ENCODE assay signal across 28 cellular contexts in the genomic region with DNA sequence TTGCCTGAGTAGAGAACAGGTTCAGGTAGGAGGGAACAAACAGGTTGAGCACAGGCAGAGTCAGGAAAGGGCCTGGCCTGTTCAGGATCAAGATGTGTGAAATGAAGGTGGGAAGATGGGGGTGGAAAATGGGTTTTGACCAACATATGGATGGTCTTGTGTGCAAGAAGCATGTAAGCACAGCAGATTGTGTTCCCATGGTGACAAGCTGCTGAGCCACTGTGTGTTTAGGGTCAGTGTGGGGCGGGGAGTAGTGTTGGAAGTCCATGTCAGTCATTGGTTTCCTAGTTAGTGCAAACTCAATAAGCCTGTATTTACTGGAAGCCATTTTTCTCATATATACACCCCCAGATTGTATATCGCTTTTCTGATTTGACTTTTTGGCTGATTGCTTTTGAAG.
DNase-seq lines count a peak whose midpoint lies in the region; ATAC-seq and TF ChIP-seq lines count a peak whose summit lies in the region.
"Had no signal": no experiment of that assay in that cellular context is flagged by ENCODE, and none has a peak within 500 bp of the region (broad histone marks: within the 10 kb centered on the region; RNA-seq: fewer than 3 reads in every experiment).

No MANE protein-coding gene starts in this region.

- no peak overlapping the region for H3K4me3 Mint-ChIP-seq in neural progenitor cell
- H3K4me3 Mint-ChIP-seq: B cell; CD8-positive, alpha-beta T cell; T-helper 1 cell treated with Interleukin-12 subunit alpha and Interleukin-12 subunit beta and Interleukin-4 antibody, amounts not matched to agents 30 μg/mL and 1 μg/mL, for 36 hours had no signal

- H4K20me1 ChIP-seq in neural progenitor cell (ENCODE audit: low read depth), result peaks cover 17% of the 10 kb centered on the region

- no peak for ATAC-seq in HG02852 (IDR thresholded peaks at IDR 0.05; ENCODE audit: unreplicated experiment)
- ATAC-seq: CD8-positive, alpha-beta T cell; GM12878; PC-3 had no signal

- no peaks in the 10 kb centered on the region for H3K9me3 Mint-ChIP-seq in neural progenitor cell
- H3K9me3 Mint-ChIP-seq: CD8-positive, alpha-beta T cell; T-helper 1 cell treated with Interleukin-12 subunit alpha and Interleukin-12 subunit beta and Interleukin-4 antibody, amounts not matched to agents 30 μg/mL and 1 μg/mL, for 36 hours had no signal

- peak overlapping the region; percentile 24 for H3K4me2 ChIP-seq in neural progenitor cell
- H3K4me2 ChIP-seq: SK-N-SH had no signal

- H3F3A ChIP-seq in neural progenitor cell (ENCODE audit: low read depth), result peaks cover 8% of the 10 kb centered on the region

- intact Hi-C loops in vagina (cut with DNase I), result no loop called here

- H3K27me3 ChIP-seq in neural progenitor cell, result no peaks in the 10 kb centered on the region
- no peaks in the 10 kb centered on the region for H3K27me3 ChIP-seq in vagina

- H3K36me3 Mint-ChIP-seq in neural progenitor cell, result no peaks in the 10 kb centered on the region
- H3K36me3 Mint-ChIP-seq: CD8-positive, alpha-beta T cell had no signal

- H3K27me3 Mint-ChIP-seq in neural progenitor cell (ENCODE audit: insufficient read depth, low read depth), result no peaks in the 10 kb centered on the region
- H3K27me3 Mint-ChIP-seq: B cell had no signal

- TF ChIP-seq CTCF in neural progenitor cell (IDR thresholded peaks at IDR 0.05) (no peak), vagina (IDR thresholded peaks at IDR 0.05) (no peak)

- H3K4me1 Mint-ChIP-seq in neural progenitor cell, result peaks cover 21% of the 10 kb centered on the region
- H3K4me1 Mint-ChIP-seq: B cell had no signal

- peaks cover 9% of the 10 kb centered on the region for H3K79me2 ChIP-seq in neural progenitor cell (ENCODE audit: low read depth)

- DNase-seq in NCI-H748 (lab: John Stamatoyannopoulos, UW; ENCODE audit: unreplicated experiment), result peak; percentile 9
- DNase-seq in NCI-H748 treated with DMSO at 0.1 percent for 48 hours (lab: John Stamatoyannopoulos, UW), result no peak
- peak; percentile 4 for DNase-seq in HT-29 (ENCODE audit: low spot score)
- peak; percentile 50 for DNase-seq in NCI-H69 (lab: John Stamatoyannopoulos, UW)
- DNase-seq in neural progenitor cell (ENCODE audit: low spot score), result no peak
- no peak for DNase-seq in vagina (ENCODE audit: extremely low spot score in 2 of 2)
- DNase-seq: Caco-2; CD8-positive, alpha-beta T cell; DMS153; EL; GDM1; KBM-7; MV-4-11; NCI-H1105; NCI-H2029 treated with DMSO at 0.1 percent for 48 hours; NCI-H2171 treated with DMSO at 0.1 percent for 48 hours; NCI-H446; NCI-H524 treated with DMSO at 0.1 percent for 48 hours; NK-92 treated with Interleukin-12 subunit alpha and Interleukin-12 subunit beta, amount 100 ng/mL, for 24 hours; PC-3; SK-N-SH; SW 1271; T-helper 9 cell had no signal

- H3K4me1 ChIP-seq in neural progenitor cell (peaks cover 15% of the 10 kb centered on the region), vagina (no peaks in the 10 kb centered on the region)
- H3K4me1 ChIP-seq: Caco-2 had no signal

- no peak overlapping the region for H2AFZ ChIP-seq in neural progenitor cell (replicated peaks)

- H3K27ac ChIP-seq in neural progenitor cell (no peak overlapping the region), vagina (no peak overlapping the region)
- H3K27ac ChIP-seq: C4-2B had no signal

- H3K9me3 ChIP-seq in neural progenitor cell (ENCODE audit: low read depth), result no peaks in the 10 kb centered on the region
- H3K9me3 ChIP-seq in vagina, result no peaks in the 10 kb centered on the region
- H3K9me3 ChIP-seq: Caco-2, SK-N-SH had no signal

- H3K27ac Mint-ChIP-seq in neural progenitor cell, result no peak overlapping the region
- H3K27ac Mint-ChIP-seq: B cell; CD8-positive, alpha-beta T cell; T-helper 1 cell treated with Interleukin-12 subunit alpha and Interleukin-12 subunit beta and Interleukin-4 antibody, amounts not matched to agents 30 μg/mL and 1 μg/mL, for 36 hours had no signal

- H3K36me3 ChIP-seq in neural progenitor cell, result no peaks in the 10 kb centered on the region
- peaks cover 0 to 5% of the 10 kb centered on the region in 2 donors for H3K36me3 ChIP-seq in vagina

- TF ChIP-seq POLR2A in vagina (IDR thresholded peaks at IDR 0.05), result no peak

- H3K4me3 ChIP-seq in neural progenitor cell (no peak overlapping the region), vagina (no peak overlapping the region)
- H3K4me3 ChIP-seq: GM12878 had no signal

- H3K9ac ChIP-seq in neural progenitor cell, result no peak overlapping the region
- H3K9ac ChIP-seq: SK-N-SH had no signal

Comparison
In these comparisons a context has a peak if more than half of its experiments do, and no peak if none do; other contexts are left out.
1. DNase-seq: peak in NCI-H748 (single experiment), HT-29 (single experiment) and NCI-H69 (single experiment); none in NCI-H748 treated with DMSO at 0.1 percent for 48 hours (single experiment), neural progenitor cell (single experiment) and vagina (0 of 2).